Comparison of ENCODE assay signal across 1 cellular context in genomic region chr1:3799976-3800685, GRCh38.
TF ChIP-seq lines count a peak whose summit lies in the region.

No MANE protein-coding gene starts in this region.

TF ChIP-seq in H1, 55 proteins besides CTCF, POLR2A, EP300 and RAD21:
- TF ChIP-seq CEBPB (IDR thresholded peaks at IDR 0.05; ENCODE audit: low read depth, low read length) (no peak), PHF8 (conservative IDR thresholded peaks at IDR 0.05; ENCODE audit: low read depth, low read length) (no peak), CHD7 (IDR thresholded peaks at IDR 0.05; ENCODE audit: insufficient replicate concordance, low read length) (no peak), EZH2 (IDR thresholded peaks at IDR 0.05; ENCODE audit: low read depth, low read length, severe bottlenecking) (no peak), FOSL1 (IDR thresholded peaks at IDR 0.05; ENCODE audit: insufficient read depth, low read depth, low read length) (no peak), SP2 (IDR thresholded peaks at IDR 0.05; ENCODE audit: low read length) (no peak), SP1 (IDR thresholded peaks at IDR 0.05; ENCODE audit: low read depth, low read length) (no peak), TBP (IDR thresholded peaks at IDR 0.05; ENCODE audit: low read depth, low read length) (no peak), ASH2L (IDR thresholded peaks at IDR 0.05; ENCODE audit: low read length) (no peak), BACH1 (IDR thresholded peaks at IDR 0.05; ENCODE audit: low read length) (no peak), CREB1 (IDR thresholded peaks at IDR 0.05) (no peak), NRF1 (IDR thresholded peaks at IDR 0.05; ENCODE audit: low read depth, low read length) (no peak)
